ENCODE assay signal across 8 cellular contexts in the genomic region with DNA sequence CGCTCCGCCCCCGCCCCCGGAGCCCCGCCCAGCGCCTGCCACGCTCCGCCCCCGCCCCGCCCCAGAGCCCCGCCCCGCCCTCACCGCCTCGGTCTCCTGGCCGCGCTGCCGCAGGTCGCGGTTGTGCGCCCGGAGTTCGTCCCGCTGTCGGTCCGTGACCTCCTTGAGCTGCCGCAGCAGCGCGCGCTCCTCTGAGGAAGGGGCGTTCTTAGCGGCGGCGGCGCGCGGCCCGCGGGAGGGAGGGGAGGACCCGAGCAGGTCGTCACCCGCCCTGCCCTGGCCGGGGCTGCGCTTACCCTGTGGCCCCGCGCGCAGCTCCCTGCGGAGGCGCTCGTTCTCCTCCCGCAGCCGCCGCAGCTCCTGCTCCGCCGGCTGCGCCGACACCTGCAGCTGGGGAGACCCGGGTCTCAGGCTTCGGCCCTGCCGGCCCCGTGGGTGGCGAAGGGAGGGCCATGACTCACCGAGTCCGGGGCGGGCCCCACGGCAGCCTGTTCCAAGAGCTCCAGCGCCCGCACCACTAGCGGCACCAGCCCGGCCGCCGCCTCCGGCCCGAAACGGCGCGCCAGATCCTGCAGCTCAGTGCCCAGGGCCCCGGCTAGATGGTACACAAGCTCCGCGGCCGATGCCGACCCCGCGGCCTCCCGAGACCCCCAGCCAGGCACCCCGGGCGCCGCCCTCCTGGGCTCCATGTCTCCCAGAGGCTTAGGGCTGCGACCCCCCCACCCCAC. TPM values are rescaled to one million over a fixed set of nuclear protein-coding genes. Genes with fewer than 3 reads are reported as not detected.
DNase-seq lines count a peak whose midpoint lies in the region; FAIRE-seq and TF ChIP-seq lines count a peak whose summit lies in the region.

No MANE protein-coding gene starts in this region.

- H3K27me3 ChIP-seq in bronchial epithelial cell (ENCODE audit: control insufficient read depth, insufficient read depth, low read length) (no peaks in the 10 kb centered on the region), kidney epithelial cell (ENCODE audit: control insufficient read depth, insufficient read depth, low read length) (no peaks in the 10 kb centered on the region)

- CTCF ChIA-PET in GM10248 (lab: Yijun Ruan, JAX) = interaction anchor here (0.6 to 7.5 kb wide), 35 partner anchors 10 to 733 kb away, joined by 3 to 59 read pairs (median 4); partner anchors contain the start of genes INPP5K and PRPF8

- DNase-seq in GM10248 (ENCODE audit: extremely low spot score) (peak; percentile 85), H4 (ENCODE audit: low spot score) (peak; percentile 73), M059J (ENCODE audit: low read depth) (peak; percentile 87), bronchial epithelial cell (ENCODE audit: low read depth) (peak; percentile 68), kidney epithelial cell (ENCODE audit: low read depth) (no peak), NCI-H2029 (lab: John Stamatoyannopoulos, UW) (no peak)
- DNase-seq in stimulated activated CD4-positive, alpha-beta T cell treated with anti-CD3 and anti-CD28 coated beads, Interleukin-15, amount 100 ng/mL, for 48 hours (ENCODE audit: low read depth in 2 of 2) = peak; percentile 68 to 74

- H3K4me3 ChIP-seq in bronchial epithelial cell (ENCODE audit: low read depth, low read length) (peak overlapping the region; percentile 65), kidney epithelial cell (ENCODE audit: low read depth, low read length) (peak overlapping the region; percentile 48)

- TF ChIP-seq CTCF in GM10248 (IDR thresholded peaks at IDR 0.05; ENCODE audit: control extremely low read depth, extremely low read depth, low read depth, missing control alignments) (peak; percentile 30), VCaP (conservative IDR thresholded peaks at IDR 0.05) (peak; percentile 64), bronchial epithelial cell (IDR thresholded peaks at IDR 0.05; ENCODE audit: insufficient read depth, low read length, severe bottlenecking) (peak; percentile 9), kidney epithelial cell (IDR thresholded peaks at IDR 0.05; ENCODE audit: insufficient read depth, low read length, poor library complexity, severe bottlenecking) (no peak)

- peak overlapping the region; percentile 90 for H3K27ac ChIP-seq in VCaP

- no peak for FAIRE-seq in bronchial epithelial cell (lab: Jason Lieb, UNC)

- POLR2A ChIA-PET in GM10248 (lab: Yijun Ruan, JAX) = interaction anchor here (0.5 to 1.7 kb wide), 7 partner anchors 10 to 257 kb away, joined by 3 to 9 read pairs (median 4); no protein-coding TSS in a partner anchor

- peaks cover 27% of the 10 kb centered on the region for H3K36me3 ChIP-seq in bronchial epithelial cell (ENCODE audit: control insufficient read depth, insufficient read depth, low read length)
- peaks cover 9% of the 10 kb centered on the region for H3K36me3 ChIP-seq in kidney epithelial cell (ENCODE audit: control insufficient read depth, insufficient read depth, low read length)

RNA-seq across cellular contexts. Expression of gene RILP, which starts 0.4 kb away (rescaled TPM):
- 3.2 and 4.9 TPM in 2 replicates for total RNA-seq in H4 (2014; rRNA removed; shearing (Covaris generic))
- 1.7 and 3.1 TPM in 2 replicates for total RNA-seq in M059J (2014; rRNA removed; shearing (Covaris generic))
- total RNA-seq in bronchial epithelial cell (3.4 and 3.8 TPM in 2 replicates), kidney epithelial cell (7.9 and 12.8 TPM in 2 replicates)

RNA-seq across cellular contexts. Expression of gene SCARF1, which starts 3.7 kb away (rescaled TPM):
- total RNA-seq in H4 (2014; rRNA removed; shearing (Covaris generic)) = 0.06 TPM in 1 of 2 replicates, not detected in the other
- total RNA-seq in M059J (2014; rRNA removed; shearing (Covaris generic)) = 0.47 TPM in 1 of 2 replicates, not detected in the other
- total RNA-seq in bronchial epithelial cell (0.38 and 0.53 TPM in 2 replicates), kidney epithelial cell (34.9 and 41.0 TPM in 2 replicates)

RNA-seq across cellular contexts. Expression of gene SLC43A2, which starts 20.6 kb away (rescaled TPM):
- total RNA-seq in H4 (2014; rRNA removed; shearing (Covaris generic)) = 2.9 and 4.7 TPM in 2 replicates
- 2.4 and 3.7 TPM in 2 replicates for total RNA-seq in M059J (2014; rRNA removed; shearing (Covaris generic))
- total RNA-seq in bronchial epithelial cell = 2.4 and 2.9 TPM in 2 replicates
- total RNA-seq in kidney epithelial cell = 9.1 and 15.5 TPM in 2 replicates

RNA-seq across cellular contexts. Expression of gene PRPF8, which starts 35.4 kb away (rescaled TPM):
- 77.5 and 84.5 TPM in 2 replicates for total RNA-seq in H4 (2014; rRNA removed; shearing (Covaris generic))
- total RNA-seq in M059J (2014; rRNA removed; shearing (Covaris generic)) = 52.3 and 92.8 TPM in 2 replicates
- total RNA-seq in bronchial epithelial cell (57.7 and 71.0 TPM in 2 replicates), kidney epithelial cell (185 and 220 TPM in 2 replicates)

Comparison
In these comparisons a context has a peak if more than half of its experiments do, and no peak if none do; other contexts are left out.
1. DNase-seq: peak in GM10248 (single experiment), H4 (single experiment), M059J (single experiment), bronchial epithelial cell (single experiment) and stimulated activated CD4-positive, alpha-beta T cell treated with anti-CD3 and anti-CD28 coated beads, Interleukin-15, amount 100 ng/mL, for 48 hours (2 of 2); none in kidney epithelial cell (single experiment) and NCI-H2029 (single experiment).
2. RNA of gene SCARF1, which starts 3.7 kb away (total RNA-seq): 34.9 to 41.0 TPM in kidney epithelial cell; 0.38 to 0.53 TPM in bronchial epithelial cell, 0.47 TPM in M059J and 0.06 TPM in H4; every median in the first group is over 10 times any median in the second.